Comparison of ENCODE assay signal across 20 cellular contexts in genomic region chr21:44532712-44533111, GRCh38. TPM values are rescaled to one million over a fixed set of nuclear protein-coding genes. Genes with fewer than 3 reads are reported as not detected.
A peak's percentile ranks its signal among the peaks of the same experiment; 100 is the strongest.
DNase-seq lines count a peak whose midpoint lies in the region; ATAC-seq and TF ChIP-seq lines count a peak whose summit lies in the region.
"Had no signal": no experiment of that assay in that cellular context is flagged by ENCODE, and none has a peak within 500 bp of the region (broad histone marks: within the 10 kb centered on the region; RNA-seq: fewer than 3 reads in every experiment).

No MANE protein-coding gene starts in this region.

- H3K4me1 Mint-ChIP-seq in natural killer cell treated with Interleukin-12 subunit alpha and Interleukin-12 subunit beta and Interleukin-15 and Interleukin-18, amount 100 ng/mL, for 72 hours (ENCODE audit: low read depth in 2 of 2), result peaks cover 0 to 2% of the 10 kb centered on the region in 2 donors
- H3K4me1 Mint-ChIP-seq in natural killer cell, result peaks cover 0 to 5% of the 10 kb centered on the region in 2 donors

- TF ChIP-seq CTCF in natural killer cell (IDR thresholded peaks at IDR 0.05), result no peak
- TF ChIP-seq CTCF in dorsolateral prefrontal cortex (IDR thresholded peaks at IDR 0.05 in 54 of 56, conservative IDR thresholded peaks at IDR 0.05 in 2 of 56; ENCODE audit: low read depth in 1 of 56, partially characterized antibody in 56 of 56), result no peak
- no peak for TF ChIP-seq CTCF in tibial artery (IDR thresholded peaks at IDR 0.05)

- H3K9me3 ChIP-seq in tibial artery, result no peaks in the 10 kb centered on the region

- no peaks in the 10 kb centered on the region for H3K36me3 Mint-ChIP-seq in natural killer cell treated with Interleukin-12 subunit alpha and Interleukin-12 subunit beta and Interleukin-15 and Interleukin-18, amount 100 ng/mL, for 72 hours
- no peaks in the 10 kb centered on the region for H3K36me3 Mint-ChIP-seq in natural killer cell
- H3K36me3 Mint-ChIP-seq: CD4-positive, CD25-positive, alpha-beta regulatory T cell had no signal

- H3K4me1 ChIP-seq in tibial artery, result no peaks in the 10 kb centered on the region

- intact Hi-C loops in natural killer cell (cut with micrococcal nuclease) (no loop called here), dorsolateral prefrontal cortex (cut with DNase I) (no loop called here), tibial artery (cut with DNase I; ENCODE audit: low total_unique reads) (no loop called here)

- H3K4me3 ChIP-seq in dorsolateral prefrontal cortex, result no peak overlapping the region
- H3K4me3 ChIP-seq in tibial artery, result no peak overlapping the region

- H3K27me3 ChIP-seq in dorsolateral prefrontal cortex (peaks cover 0 to 22% (median 0%) of the 10 kb centered on the region in 45 donors), tibial artery (peaks cover 0 to 29% of the 10 kb centered on the region in 2 donors)

- no peaks in the 10 kb centered on the region for H3K9me3 Mint-ChIP-seq in natural killer cell treated with Interleukin-12 subunit alpha and Interleukin-12 subunit beta and Interleukin-15 and Interleukin-18, amount 100 ng/mL, for 72 hours
- no peaks in the 10 kb centered on the region for H3K9me3 Mint-ChIP-seq in natural killer cell

- H3K27ac ChIP-seq in dorsolateral prefrontal cortex, result no peak overlapping the region
- H3K27ac ChIP-seq in tibial artery, result no peak overlapping the region

- no peaks in the 10 kb centered on the region for H3K36me3 ChIP-seq in tibial artery

- H3K27me3 Mint-ChIP-seq in natural killer cell treated with Interleukin-12 subunit alpha and Interleukin-12 subunit beta and Interleukin-15 and Interleukin-18, amount 100 ng/mL, for 72 hours, result no peaks in the 10 kb centered on the region
- peaks cover 0 to 2% of the 10 kb centered on the region in 2 donors for H3K27me3 Mint-ChIP-seq in natural killer cell (ENCODE audit: low read depth in 2 of 2)
- H3K27me3 Mint-ChIP-seq: CD4-positive, CD25-positive, alpha-beta regulatory T cell had no signal

- no peak overlapping the region for H3K4me3 Mint-ChIP-seq in natural killer cell treated with Interleukin-12 subunit alpha and Interleukin-12 subunit beta and Interleukin-15 and Interleukin-18, amount 100 ng/mL, for 72 hours
- no peak overlapping the region for H3K4me3 Mint-ChIP-seq in natural killer cell
- H3K4me3 Mint-ChIP-seq: CD4-positive, CD25-positive, alpha-beta regulatory T cell; HFFc6 had no signal

- DNase-seq in natural killer cell treated with Interleukin-12 subunit alpha and Interleukin-12 subunit beta and Interleukin-15 and Interleukin-18, amount 100 ng/mL, for 72 hours (ENCODE audit: low spot score), result peak; percentile 39
- DNase-seq in natural killer cell (no peak), dorsolateral prefrontal cortex (peak in 6 of 10 donors; percentile 7 to 29 (median 17)), tibial artery (peak; percentile 12 to 44), cerebellar cortex (ENCODE audit: low spot score) (no peak), NCI-H345 treated with DMSO at 0.1 percent for 48 hours (lab: John Stamatoyannopoulos, UW; ENCODE audit: unreplicated experiment) (no peak), dedifferentiated amniotic fluid mesenchymal stem cell (ENCODE audit: extremely low spot score) (no peak)
- DNase-seq: CD4-positive, CD25-positive, alpha-beta regulatory T cell; DMS79 treated with DMSO at 0.1 percent for 48 hours; HFFc6; Kasumi-1; NCI-H1694; NCI-H2081 treated with DMSO at 0.1 percent for 48 hours; NCI-H446 treated with DMSO at 0.1 percent for 48 hours; NCI-H526 treated with DMSO at 0.1 percent for 48 hours; PC-3 had no signal

- no peak overlapping the region for H3K27ac Mint-ChIP-seq in natural killer cell treated with Interleukin-12 subunit alpha and Interleukin-12 subunit beta and Interleukin-15 and Interleukin-18, amount 100 ng/mL, for 72 hours
- H3K27ac Mint-ChIP-seq in natural killer cell, result no peak overlapping the region
- H3K27ac Mint-ChIP-seq: HFFc6 had no signal

- no peak for ATAC-seq in natural killer cell treated with Interleukin-12 subunit alpha and Interleukin-12 subunit beta and Interleukin-15 and Interleukin-18, amount 100 ng/mL, for 72 hours
- ATAC-seq in natural killer cell, result no peak
- ATAC-seq: PC-3 had no signal

RNA-seq across cellular contexts. Expression of gene KRTAP10-1, which starts 7.3 kb away (rescaled TPM):
- not detected for total RNA-seq in natural killer cell treated with Interleukin-12 subunit alpha and Interleukin-12 subunit beta and Interleukin-15 and Interleukin-18, amount 100 ng/mL, for 72 hours
- total RNA-seq in natural killer cell, result not detected
- total RNA-seq in dorsolateral prefrontal cortex, result under 1 TPM in 1 of 120 experiments, not detected in 119; 0.31 TPM
- total RNA-seq: CD4-positive, CD25-positive, alpha-beta regulatory T cell; HFFc6; MCF 10A; PC-3; Right ventricle myocardium superior; RPMI7951 had no signal

RNA-seq across cellular contexts. Expression of gene KRTAP10-2, which starts 18.6 kb away (rescaled TPM):
- not detected for total RNA-seq in natural killer cell treated with Interleukin-12 subunit alpha and Interleukin-12 subunit beta and Interleukin-15 and Interleukin-18, amount 100 ng/mL, for 72 hours
- total RNA-seq in natural killer cell, result not detected
- total RNA-seq in dorsolateral prefrontal cortex, result 1 to 10 TPM in 2 of 120 experiments, under 1 TPM in 2, not detected in 116; 0.44 to 1.8 (median 1.1) TPM
- total RNA-seq: CD4-positive, CD25-positive, alpha-beta regulatory T cell; HFFc6; MCF 10A; PC-3; Right ventricle myocardium superior; RPMI7951 had no signal

RNA-seq across cellular contexts. Expression of gene KRTAP10-3, which starts 25.9 kb away (rescaled TPM):
- total RNA-seq in natural killer cell treated with Interleukin-12 subunit alpha and Interleukin-12 subunit beta and Interleukin-15 and Interleukin-18, amount 100 ng/mL, for 72 hours, result not detected
- total RNA-seq in natural killer cell (not detected), dorsolateral prefrontal cortex (under 1 TPM in 3 of 120 experiments, not detected in 117; 0.53 to 0.59 (median 0.55) TPM)
- total RNA-seq: CD4-positive, CD25-positive, alpha-beta regulatory T cell; HFFc6; MCF 10A; PC-3; Right ventricle myocardium superior; RPMI7951 had no signal

RNA-seq across cellular contexts. Expression of gene KRTAP10-4, which starts 40.8 kb away (rescaled TPM):
- not detected for total RNA-seq in natural killer cell treated with Interleukin-12 subunit alpha and Interleukin-12 subunit beta and Interleukin-15 and Interleukin-18, amount 100 ng/mL, for 72 hours
- total RNA-seq in natural killer cell (not detected), dorsolateral prefrontal cortex (not detected)
- total RNA-seq: A673; CD4-positive, CD25-positive, alpha-beta regulatory T cell; HFFc6; MCF 10A; PC-3; Right ventricle myocardium superior; RPMI7951 had no signal

RNA-seq across cellular contexts. Expression of gene KRTAP10-5, which starts 47.7 kb away (rescaled TPM):
- not detected for total RNA-seq in natural killer cell treated with Interleukin-12 subunit alpha and Interleukin-12 subunit beta and Interleukin-15 and Interleukin-18, amount 100 ng/mL, for 72 hours
- not detected for total RNA-seq in natural killer cell
- total RNA-seq in dorsolateral prefrontal cortex, result not detected
- total RNA-seq: A673; CD4-positive, CD25-positive, alpha-beta regulatory T cell; HFFc6; MCF 10A; PC-3; Right ventricle myocardium superior; RPMI7951 had no signal

Comparison
In these comparisons a context has a peak if more than half of its experiments do, and no peak if none do; other contexts are left out.
1. DNase-seq: peak in natural killer cell treated with Interleukin-12 subunit alpha and Interleukin-12 subunit beta and Interleukin-15 and Interleukin-18, amount 100 ng/mL, for 72 hours (single experiment), dorsolateral prefrontal cortex (6 of 10) and tibial artery (2 of 2); none in natural killer cell (single experiment), cerebellar cortex (single experiment), NCI-H345 treated with DMSO at 0.1 percent for 48 hours (single experiment) and dedifferentiated amniotic fluid mesenchymal stem cell (single experiment).